ENCODE assay signal across 12 cellular contexts in genomic region chr12:6954316-6954710, GRCh38. TPM values are rescaled to one million over a fixed set of nuclear protein-coding genes. Genes with fewer than 3 reads are reported as not detected.
DNase-seq lines count a peak whose midpoint lies in the region; ATAC-seq and TF ChIP-seq lines count a peak whose summit lies in the region.
"Had no signal": no experiment of that assay in that cellular context is flagged by ENCODE, and none has a peak within 500 bp of the region (broad histone marks: within the 10 kb centered on the region; RNA-seq: fewer than 3 reads in every experiment).

No MANE protein-coding gene starts in this region.

- H3K4me1 ChIP-seq in A673 (ENCODE audit: insufficient read depth, low read length, poor library complexity, severe bottlenecking): peaks cover 13% of the 10 kb centered on the region

- H3K27me3 ChIP-seq in A673 (replicated peaks; ENCODE audit: insufficient read depth, low read depth, low read length, poor library complexity): no peaks in the 10 kb centered on the region
- no peaks in the 10 kb centered on the region for H3K27me3 ChIP-seq in HL-60 (ENCODE audit: insufficient read depth, poor library complexity, severe bottlenecking)
- H3K27me3 ChIP-seq: pancreas, SJSA1 had no signal

- POLR2A ChIA-PET in A673 (lab: Charles Lee; ENCODE audit: low non-redundant PET): no interaction called here
- POLR2A ChIA-PET in activated naive CD8-positive, alpha-beta T cell treated with anti-CD3 and anti-CD28 coated beads, Interleukin-2, amount 10 ng/mL, durations not matched to agents 7 days and 5 days (lab: Charles Lee): interaction anchor here (1.8 to 21.6 kb wide), 4 partner anchors 6 to 103 kb away, joined by 4 to 1055 read pairs (median 530); partner anchors contain the start of genes C12orf57, CDCA3, PTPN6 and RNU7-1

- no peak for ATAC-seq in activated naive CD8-positive, alpha-beta T cell treated with anti-CD3 and anti-CD28 coated beads, Interleukin-2, amount 10 ng/mL, durations not matched to agents 7 days and 5 days (ENCODE audit: low read depth)
- ATAC-seq in naive B cell (ENCODE audit: low read depth in 2 of 2) (no peak), GM18909 (IDR thresholded peaks at IDR 0.05; ENCODE audit: poor library complexity, unreplicated experiment) (no peak), HG02885 (IDR thresholded peaks at IDR 0.05; ENCODE audit: poor library complexity, unreplicated experiment) (no peak)

- peak overlapping the region; percentile 100 for H3K27ac Mint-ChIP-seq in activated naive CD8-positive, alpha-beta T cell treated with anti-CD3 and anti-CD28 coated beads, Interleukin-2, amount 10 ng/mL, durations not matched to agents 7 days and 5 days
- peak overlapping the region; percentile 92 to 98 (median 98) for H3K27ac Mint-ChIP-seq in naive B cell

- no peaks in the 10 kb centered on the region for H3K27me3 Mint-ChIP-seq in activated naive CD8-positive, alpha-beta T cell treated with anti-CD3 and anti-CD28 coated beads, Interleukin-2, amount 10 ng/mL, durations not matched to agents 7 days and 5 days
- no peaks in the 10 kb centered on the region for H3K27me3 Mint-ChIP-seq in naive B cell

- H3K36me3 Mint-ChIP-seq in activated naive CD8-positive, alpha-beta T cell treated with anti-CD3 and anti-CD28 coated beads, Interleukin-2, amount 10 ng/mL, durations not matched to agents 7 days and 5 days: peaks cover 57% of the 10 kb centered on the region
- peaks cover 23 to 69% of the 10 kb centered on the region in 2 donors for H3K36me3 Mint-ChIP-seq in naive B cell

- no peaks in the 10 kb centered on the region for H3K9me3 Mint-ChIP-seq in activated naive CD8-positive, alpha-beta T cell treated with anti-CD3 and anti-CD28 coated beads, Interleukin-2, amount 10 ng/mL, durations not matched to agents 7 days and 5 days
- H3K9me3 Mint-ChIP-seq in naive B cell: no peaks in the 10 kb centered on the region

- H3K27ac ChIP-seq in A673 (ENCODE audit: low read depth, low read length, poor library complexity, severe bottlenecking): peak overlapping the region; percentile 82
- H3K27ac ChIP-seq in HL-60 (replicated peaks): peak overlapping the region; percentile 99
- H3K27ac ChIP-seq: SJSA1 had no signal

- no peaks in the 10 kb centered on the region for H3K36me3 ChIP-seq in A673 (ENCODE audit: insufficient read depth, low read length, poor library complexity, severe bottlenecking)
- H3K36me3 ChIP-seq: pancreas, SJSA1 had no signal

- H3K4me1 Mint-ChIP-seq in activated naive CD8-positive, alpha-beta T cell treated with anti-CD3 and anti-CD28 coated beads, Interleukin-2, amount 10 ng/mL, durations not matched to agents 7 days and 5 days: peaks cover 72% of the 10 kb centered on the region
- peaks cover 71 to 80% (median 73%) of the 10 kb centered on the region in 3 donors for H3K4me1 Mint-ChIP-seq in naive B cell

- intact Hi-C loops in A673 (cut with micrococcal nuclease; ENCODE audit: unreplicated experiment): no loop called here

- no peaks in the 10 kb centered on the region for H3K9me3 ChIP-seq in A673 (ENCODE audit: low read depth, low read length, poor library complexity, severe bottlenecking)
- H3K9me3 ChIP-seq: pancreas, SJSA1 had no signal

- H3K4me3 ChIP-seq in A673 (ENCODE audit: low read depth, low read length, poor library complexity, severe bottlenecking) (no peak overlapping the region), HL-60 (replicated peaks; ENCODE audit: insufficient read depth, low read length) (peak overlapping the region; percentile 80)
- H3K4me3 ChIP-seq: SJSA1 had no signal

- DNase-seq in A673 (ENCODE audit: low spot score) (no peak), HL-60 (ENCODE audit: low read depth in 1 of 2, low spot score in 1 of 2) (no peak), naive B cell (no peak), midbrain (lab: John Stamatoyannopoulos, UW) (no peak), cortex of kidney (lab: John Stamatoyannopoulos, UW) (no peak)
- DNase-seq in activated naive CD8-positive, alpha-beta T cell treated with anti-CD3 and anti-CD28 coated beads, Interleukin-2, amount 10 ng/mL, durations not matched to agents 7 days and 5 days: no peak
- DNase-seq: NCI-H510A had no signal

- CTCF ChIA-PET in A673 (lab: Charles Lee): no interaction called here

- TF ChIP-seq CTCF in A673 (conservative IDR thresholded peaks at IDR 0.05; ENCODE audit: low read depth, low read length): no peak
- no peak for TF ChIP-seq CTCF in HL-60 (IDR thresholded peaks at IDR 0.05; ENCODE audit: insufficient read depth, low read length)

- BruUV-seq in A673 (replicated peaks; lab: Mats Ljungman, UMichigan): no TSS peak

- H3K4me3 Mint-ChIP-seq in activated naive CD8-positive, alpha-beta T cell treated with anti-CD3 and anti-CD28 coated beads, Interleukin-2, amount 10 ng/mL, durations not matched to agents 7 days and 5 days: peak overlapping the region; percentile 100
- H3K4me3 Mint-ChIP-seq in naive B cell: peak overlapping the region; percentile 90 to 99 (median 98)

RNA-seq across cellular contexts. Expression of gene PTPN6, which starts 3.2 kb away (rescaled TPM):
- 2.3 and 3.3 TPM in 2 replicates for total RNA-seq in A673 (2021)
- total RNA-seq in activated naive CD8-positive, alpha-beta T cell treated with anti-CD3 and anti-CD28 coated beads, Interleukin-2, amount 10 ng/mL, durations not matched to agents 7 days and 5 days: 100 to 1,000 TPM; 349 to 370 TPM
- polyA plus RNA-seq in naive B cell (ENCODE audit: low read depth in 6 of 6): 1,000 to 10,000 TPM in 1 of 6 donors, 100 to 1,000 TPM in 5; 398 to 1,059 (median 612) TPM
- total RNA-seq: LHCN-M2, SJSA1 had no signal

RNA-seq across cellular contexts. Expression of gene C12orf57, which starts 10.5 kb away (rescaled TPM):
- total RNA-seq in A673 (2021): 226 and 260 TPM in 2 replicates
- 100 to 1,000 TPM; 210 to 217 TPM for total RNA-seq in activated naive CD8-positive, alpha-beta T cell treated with anti-CD3 and anti-CD28 coated beads, Interleukin-2, amount 10 ng/mL, durations not matched to agents 7 days and 5 days
- polyA plus RNA-seq in naive B cell (ENCODE audit: low read depth in 6 of 6): 100 to 1,000 TPM; 126 to 211 (median 194) TPM

RNA-seq across cellular contexts. Expression of gene RNU7-1, which starts 10.7 kb away (rescaled TPM):
- not detected in 2 replicates for total RNA-seq in A673 (2021)
- total RNA-seq in activated naive CD8-positive, alpha-beta T cell treated with anti-CD3 and anti-CD28 coated beads, Interleukin-2, amount 10 ng/mL, durations not matched to agents 7 days and 5 days: not detected
- polyA plus RNA-seq in naive B cell (ENCODE audit: low read depth in 6 of 6): not detected
- total RNA-seq: LHCN-M2, pancreas, SJSA1 had no signal
- polyA plus RNA-seq: pancreas had no signal

RNA-seq across cellular contexts. Expression of gene PHB2, which starts 16.2 kb away (rescaled TPM):
- total RNA-seq in A673 (2021): 340 and 351 TPM in 2 replicates
- total RNA-seq in activated naive CD8-positive, alpha-beta T cell treated with anti-CD3 and anti-CD28 coated beads, Interleukin-2, amount 10 ng/mL, durations not matched to agents 7 days and 5 days: 100 to 1,000 TPM; 175 to 189 TPM
- 100 to 1,000 TPM; 107 to 127 (median 114) TPM for polyA plus RNA-seq in naive B cell (ENCODE audit: low read depth in 6 of 6)

RNA-seq across cellular contexts. Expression of gene EMG1, which starts 16.4 kb away (rescaled TPM):
- total RNA-seq in A673 (2021): 83.0 and 92.3 TPM in 2 replicates
- 10 to 100 TPM; 50.0 to 55.7 TPM for total RNA-seq in activated naive CD8-positive, alpha-beta T cell treated with anti-CD3 and anti-CD28 coated beads, Interleukin-2, amount 10 ng/mL, durations not matched to agents 7 days and 5 days
- 10 to 100 TPM; 69.7 to 82.7 (median 80.4) TPM for polyA plus RNA-seq in naive B cell (ENCODE audit: low read depth in 6 of 6)

Comparison
In these comparisons a context has a peak if more than half of its experiments do, and no peak if none do; other contexts are left out.
1. RNA of gene PTPN6, which starts 3.2 kb away (total RNA-seq): 349 to 370 TPM in activated naive CD8-positive, alpha-beta T cell treated with anti-CD3 and anti-CD28 coated beads, Interleukin-2, amount 10 ng/mL, durations not matched to agents 7 days and 5 days; 2.3 to 3.3 TPM in A673; every median in the first group is over 10 times any median in the second.